1 cellular context compared by ENCODE assay signal in the genomic region with DNA sequence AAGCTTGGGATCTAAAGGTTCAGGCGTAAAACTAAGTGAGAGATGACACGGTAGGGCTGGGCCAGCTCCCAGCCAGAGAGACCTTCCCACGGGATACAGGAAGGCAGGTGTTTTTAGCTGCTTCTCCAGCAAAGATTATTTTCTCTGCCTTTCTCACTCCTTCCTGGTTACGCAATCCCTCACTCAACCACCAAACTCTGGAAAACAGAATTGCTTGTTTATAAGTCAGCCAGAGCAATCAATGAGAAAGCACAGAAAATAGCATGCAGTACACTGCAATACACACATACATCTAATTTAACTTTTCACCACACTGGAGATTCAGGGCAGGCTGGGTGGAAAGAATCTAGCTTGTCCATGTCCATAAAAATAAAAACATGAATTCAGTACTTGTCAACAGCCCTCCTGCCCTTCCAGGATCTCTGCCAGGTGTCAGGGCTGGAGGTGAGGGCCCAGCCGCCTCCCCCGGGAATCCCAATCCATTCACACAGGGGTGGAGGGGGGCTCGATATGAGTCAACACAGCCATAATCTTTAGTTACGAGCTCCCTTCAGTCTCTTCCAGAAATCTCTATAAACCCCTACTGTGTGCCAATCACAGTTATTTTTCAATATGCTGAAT.
TF ChIP-seq lines count a peak whose summit lies in the region.

No MANE protein-coding gene starts in this region.

TF ChIP-seq in HEK293, 187 proteins besides CTCF, POLR2A, EP300 and RAD21 (continued from another document):
- TF ChIP-seq, protein P1, sequence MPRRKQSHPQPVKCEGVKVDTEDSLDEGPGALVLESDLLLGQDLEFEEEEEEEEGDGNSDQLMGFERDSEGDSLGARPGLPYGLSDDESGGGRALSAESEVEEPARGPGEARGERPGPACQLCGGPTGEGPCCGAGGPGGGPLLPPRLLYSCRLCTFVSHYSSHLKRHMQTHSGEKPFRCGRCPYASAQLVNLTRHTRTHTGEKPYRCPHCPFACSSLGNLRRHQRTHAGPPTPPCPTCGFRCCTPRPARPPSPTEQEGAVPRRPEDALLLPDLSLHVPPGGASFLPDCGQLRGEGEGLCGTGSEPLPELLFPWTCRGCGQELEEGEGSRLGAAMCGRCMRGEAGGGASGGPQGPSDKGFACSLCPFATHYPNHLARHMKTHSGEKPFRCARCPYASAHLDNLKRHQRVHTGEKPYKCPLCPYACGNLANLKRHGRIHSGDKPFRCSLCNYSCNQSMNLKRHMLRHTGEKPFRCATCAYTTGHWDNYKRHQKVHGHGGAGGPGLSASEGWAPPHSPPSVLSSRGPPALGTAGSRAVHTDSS (tag by site-specific recombination; IDR thresholded peaks at IDR 0.05), result no peak
- TF ChIP-seq ZNF416 (tag by site-specific recombination; IDR thresholded peaks at IDR 0.05) (no peak), ZNF223 (tag by site-specific recombination; IDR thresholded peaks at IDR 0.05) (no peak), ZNF561 (tag by site-specific recombination; IDR thresholded peaks at IDR 0.05; ENCODE audit: borderline replicate concordance) (peak; percentile 42; the same call in 1 of the 2 replicates), SP7 (tag by site-specific recombination; IDR thresholded peaks at IDR 0.05) (peak; percentile 40), ZNF341 (tag by site-specific recombination; IDR thresholded peaks at IDR 0.05; ENCODE audit: low read depth) (peak; percentile 64; the same call in 1 of the 2 replicates), ZNF664 (tag by site-specific recombination; IDR thresholded peaks at IDR 0.05) (peak; percentile 100), ZBTB1 (tag by site-specific recombination; IDR thresholded peaks at IDR 0.05) (no peak), ZNF132 (tag by site-specific recombination; IDR thresholded peaks at IDR 0.05; ENCODE audit: borderline replicate concordance) (no peak), GFI1B (tag by site-specific recombination; IDR thresholded peaks at IDR 0.05) (no peak), SP3 (tag by site-specific recombination; IDR thresholded peaks at IDR 0.05) (no peak), ZNF660 (tag by site-specific recombination; IDR thresholded peaks at IDR 0.05) (no peak), WT1 (tag by site-specific recombination; IDR thresholded peaks at IDR 0.05) (no peak), ZNF398 (tag by site-specific recombination; IDR thresholded peaks at IDR 0.05) (peak; percentile 31; the same call in 1 of the 2 replicates), ZNF658 (tag by site-specific recombination; IDR thresholded peaks at IDR 0.05) (no peak), RBAK (tag by site-specific recombination; IDR thresholded peaks at IDR 0.05) (0 out of 2 replicates have a peak, but pooled peaks have one; percentile 6), ZNF292 (tag by site-specific recombination; IDR thresholded peaks at IDR 0.05; ENCODE audit: borderline replicate concordance, low read depth) (no peak), ZNF214 (tag by site-specific recombination; IDR thresholded peaks at IDR 0.05; ENCODE audit: borderline replicate concordance) (no peak), ZXDB (tag by site-specific recombination; IDR thresholded peaks at IDR 0.05) (0 out of 2 replicates have a peak, but pooled peaks have one; percentile 41), ZNF239 (tag by site-specific recombination; IDR thresholded peaks at IDR 0.05) (no peak), ZNF112 (tag by site-specific recombination; IDR thresholded peaks at IDR 0.05) (no peak)
- TF ChIP-seq, protein P2, sequence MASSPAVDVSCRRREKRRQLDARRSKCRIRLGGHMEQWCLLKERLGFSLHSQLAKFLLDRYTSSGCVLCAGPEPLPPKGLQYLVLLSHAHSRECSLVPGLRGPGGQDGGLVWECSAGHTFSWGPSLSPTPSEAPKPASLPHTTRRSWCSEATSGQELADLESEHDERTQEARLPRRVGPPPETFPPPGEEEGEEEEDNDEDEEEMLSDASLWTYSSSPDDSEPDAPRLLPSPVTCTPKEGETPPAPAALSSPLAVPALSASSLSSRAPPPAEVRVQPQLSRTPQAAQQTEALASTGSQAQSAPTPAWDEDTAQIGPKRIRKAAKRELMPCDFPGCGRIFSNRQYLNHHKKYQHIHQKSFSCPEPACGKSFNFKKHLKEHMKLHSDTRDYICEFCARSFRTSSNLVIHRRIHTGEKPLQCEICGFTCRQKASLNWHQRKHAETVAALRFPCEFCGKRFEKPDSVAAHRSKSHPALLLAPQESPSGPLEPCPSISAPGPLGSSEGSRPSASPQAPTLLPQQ (tag by site-specific recombination; IDR thresholded peaks at IDR 0.05), result 0 out of 2 replicates have a peak, but pooled peaks have one; percentile 41
- TF ChIP-seq, protein P3, sequence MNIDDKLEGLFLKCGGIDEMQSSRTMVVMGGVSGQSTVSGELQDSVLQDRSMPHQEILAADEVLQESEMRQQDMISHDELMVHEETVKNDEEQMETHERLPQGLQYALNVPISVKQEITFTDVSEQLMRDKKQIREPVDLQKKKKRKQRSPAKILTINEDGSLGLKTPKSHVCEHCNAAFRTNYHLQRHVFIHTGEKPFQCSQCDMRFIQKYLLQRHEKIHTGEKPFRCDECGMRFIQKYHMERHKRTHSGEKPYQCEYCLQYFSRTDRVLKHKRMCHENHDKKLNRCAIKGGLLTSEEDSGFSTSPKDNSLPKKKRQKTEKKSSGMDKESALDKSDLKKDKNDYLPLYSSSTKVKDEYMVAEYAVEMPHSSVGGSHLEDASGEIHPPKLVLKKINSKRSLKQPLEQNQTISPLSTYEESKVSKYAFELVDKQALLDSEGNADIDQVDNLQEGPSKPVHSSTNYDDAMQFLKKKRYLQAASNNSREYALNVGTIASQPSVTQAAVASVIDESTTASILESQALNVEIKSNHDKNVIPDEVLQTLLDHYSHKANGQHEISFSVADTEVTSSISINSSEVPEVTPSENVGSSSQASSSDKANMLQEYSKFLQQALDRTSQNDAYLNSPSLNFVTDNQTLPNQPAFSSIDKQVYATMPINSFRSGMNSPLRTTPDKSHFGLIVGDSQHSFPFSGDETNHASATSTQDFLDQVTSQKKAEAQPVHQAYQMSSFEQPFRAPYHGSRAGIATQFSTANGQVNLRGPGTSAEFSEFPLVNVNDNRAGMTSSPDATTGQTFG (tag by site-specific recombination; IDR thresholded peaks at IDR 0.05; ENCODE audit: borderline replicate concordance), result no peak
- TF ChIP-seq, protein P4, sequence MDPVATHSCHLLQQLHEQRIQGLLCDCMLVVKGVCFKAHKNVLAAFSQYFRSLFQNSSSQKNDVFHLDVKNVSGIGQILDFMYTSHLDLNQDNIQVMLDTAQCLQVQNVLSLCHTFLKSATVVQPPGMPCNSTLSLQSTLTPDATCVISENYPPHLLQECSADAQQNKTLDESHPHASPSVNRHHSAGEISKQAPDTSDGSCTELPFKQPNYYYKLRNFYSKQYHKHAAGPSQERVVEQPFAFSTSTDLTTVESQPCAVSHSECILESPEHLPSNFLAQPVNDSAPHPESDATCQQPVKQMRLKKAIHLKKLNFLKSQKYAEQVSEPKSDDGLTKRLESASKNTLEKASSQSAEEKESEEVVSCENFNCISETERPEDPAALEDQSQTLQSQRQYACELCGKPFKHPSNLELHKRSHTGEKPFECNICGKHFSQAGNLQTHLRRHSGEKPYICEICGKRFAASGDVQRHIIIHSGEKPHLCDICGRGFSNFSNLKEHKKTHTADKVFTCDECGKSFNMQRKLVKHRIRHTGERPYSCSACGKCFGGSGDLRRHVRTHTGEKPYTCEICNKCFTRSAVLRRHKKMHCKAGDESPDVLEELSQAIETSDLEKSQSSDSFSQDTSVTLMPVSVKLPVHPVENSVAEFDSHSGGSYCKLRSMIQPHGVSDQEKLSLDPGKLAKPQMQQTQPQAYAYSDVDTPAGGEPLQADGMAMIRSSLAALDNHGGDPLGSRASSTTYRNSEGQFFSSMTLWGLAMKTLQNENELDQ (tag by site-specific recombination; IDR thresholded peaks at IDR 0.05; ENCODE audit: low read depth), result no peak
- TF ChIP-seq, protein P5, sequence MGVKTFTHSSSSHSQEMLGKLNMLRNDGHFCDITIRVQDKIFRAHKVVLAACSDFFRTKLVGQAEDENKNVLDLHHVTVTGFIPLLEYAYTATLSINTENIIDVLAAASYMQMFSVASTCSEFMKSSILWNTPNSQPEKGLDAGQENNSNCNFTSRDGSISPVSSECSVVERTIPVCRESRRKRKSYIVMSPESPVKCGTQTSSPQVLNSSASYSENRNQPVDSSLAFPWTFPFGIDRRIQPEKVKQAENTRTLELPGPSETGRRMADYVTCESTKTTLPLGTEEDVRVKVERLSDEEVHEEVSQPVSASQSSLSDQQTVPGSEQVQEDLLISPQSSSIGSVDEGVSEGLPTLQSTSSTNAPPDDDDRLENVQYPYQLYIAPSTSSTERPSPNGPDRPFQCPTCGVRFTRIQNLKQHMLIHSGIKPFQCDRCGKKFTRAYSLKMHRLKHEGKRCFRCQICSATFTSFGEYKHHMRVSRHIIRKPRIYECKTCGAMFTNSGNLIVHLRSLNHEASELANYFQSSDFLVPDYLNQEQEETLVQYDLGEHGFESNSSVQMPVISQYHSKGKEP (tag by site-specific recombination; IDR thresholded peaks at IDR 0.05), result no peak; the same call in 1 of the 2 replicates
